Comparison of ENCODE assay signal across 8 cellular contexts in genomic region chr1:51616903-51617708, GRCh38. TPM values are rescaled to one million over a fixed set of nuclear protein-coding genes. Genes with fewer than 3 reads are reported as not detected.
DNase-seq lines count a peak whose midpoint lies in the region; ATAC-seq and TF ChIP-seq lines count a peak whose summit lies in the region.

Gene OSBPL9 (plus strand): TSS chr1:51617092. CDS start chr1:51617111, 19 bp downstream.

- H3K36me3 ChIP-seq in osteoblast (ENCODE audit: insufficient read depth, low read length) (no peaks in the 10 kb centered on the region), testis (ENCODE audit: low read depth, missing control alignments) (no peaks in the 10 kb centered on the region)

- peaks cover 42% of the 10 kb centered on the region for H3K4me1 Mint-ChIP-seq in activated naive CD4-positive, alpha-beta T cell treated with anti-CD3 and anti-CD28 coated beads, Interleukin-2, amount 50 U/mL, for 24 hours

- H2AFZ ChIP-seq in osteoblast (ENCODE audit: low read length): peak within 1 kb of the TSS; percentile 99

- ATAC-seq in HG02588 (IDR thresholded peaks at IDR 0.05; ENCODE audit: unreplicated experiment): peak; percentile 86
- ATAC-seq in SK-N-SH treated with all-trans-retinoic acid at 6 μM for 48 hours: peak; percentile 95

- DNase-seq in GM04504 (ENCODE audit: low read depth) (peak; percentile 85), NCI-H1092 treated with DMSO at 0.1 percent for 48 hours (lab: John Stamatoyannopoulos, UW) (peak; percentile 86), glomerular endothelial cell (ENCODE audit: extremely low read depth, low read depth, low spot score) (peak; percentile 73), osteoblast (ENCODE audit: insufficient read length, low spot score, missing footprints) (peak; percentile 96), testis (peak; percentile 96)

- H3K4me1 ChIP-seq in osteoblast (ENCODE audit: insufficient read depth, low read length): peaks cover 12% of the 10 kb centered on the region
- peaks cover 39% of the 10 kb centered on the region for H3K4me1 ChIP-seq in testis

- peak within 1 kb of the TSS; percentile 100 for H3K4me3 Mint-ChIP-seq in activated naive CD4-positive, alpha-beta T cell treated with anti-CD3 and anti-CD28 coated beads, Interleukin-2, amount 50 U/mL, for 24 hours

- intact Hi-C loops in testis (cut with DNase I; ENCODE audit: low total_unique reads): no loop called here

- peak within 1 kb of the TSS; percentile 95 for H3K4me2 ChIP-seq in osteoblast (ENCODE audit: insufficient read depth, low read length)

- no peak for TF ChIP-seq CTCF in osteoblast (IDR thresholded peaks at IDR 0.05; ENCODE audit: extremely low read depth, low read depth, low read length)
- TF ChIP-seq CTCF in testis (IDR thresholded peaks at IDR 0.05): no peak

- peak within 1 kb of the TSS; percentile 91 for H3K4me3 ChIP-seq in osteoblast (ENCODE audit: insufficient read depth, low read length)
- H3K4me3 ChIP-seq in testis: peak within 1 kb of the TSS; percentile 59 to 91

- H3K27me3 ChIP-seq in osteoblast (ENCODE audit: insufficient read depth, low read length) (no peaks in the 10 kb centered on the region), testis (no peaks in the 10 kb centered on the region)

- TF ChIP-seq POLR2A in testis (IDR thresholded peaks at IDR 0.05): no peak

- WGBS in testis, 2 donors: 1% methylated on average over 44 to 45 of the region's 45 CpGs

- no peaks in the 10 kb centered on the region for H3K27me3 Mint-ChIP-seq in activated naive CD4-positive, alpha-beta T cell treated with anti-CD3 and anti-CD28 coated beads, Interleukin-2, amount 50 U/mL, for 24 hours

- H3K9me3 ChIP-seq in osteoblast (ENCODE audit: low read depth, low read length): no peaks in the 10 kb centered on the region
- no peaks in the 10 kb centered on the region for H3K9me3 ChIP-seq in testis

- H4K20me1 ChIP-seq in osteoblast (ENCODE audit: insufficient read depth, low read length): peaks cover 6% of the 10 kb centered on the region

- H3K27ac Mint-ChIP-seq in activated naive CD4-positive, alpha-beta T cell treated with anti-CD3 and anti-CD28 coated beads, Interleukin-2, amount 50 U/mL, for 24 hours: peak within 1 kb of the TSS; percentile 98

- peaks cover 47% of the 10 kb centered on the region for H3K79me2 ChIP-seq in osteoblast (ENCODE audit: insufficient read depth, low read length)

- peaks cover 6% of the 10 kb centered on the region for H3K36me3 Mint-ChIP-seq in activated naive CD4-positive, alpha-beta T cell treated with anti-CD3 and anti-CD28 coated beads, Interleukin-2, amount 50 U/mL, for 24 hours

- peak within 1 kb of the TSS; percentile 87 for H3K27ac ChIP-seq in osteoblast (ENCODE audit: low read depth, low read length)
- peak within 1 kb of the TSS; percentile 86 to 96 for H3K27ac ChIP-seq in testis

- H3K9me3 Mint-ChIP-seq in activated naive CD4-positive, alpha-beta T cell treated with anti-CD3 and anti-CD28 coated beads, Interleukin-2, amount 50 U/mL, for 24 hours: no peaks in the 10 kb centered on the region

TF ChIP-seq in SK-N-SH treated with all-trans-retinoic acid at 6 μM for 48 hours, 23 proteins besides CTCF, POLR2A, EP300 and RAD21:
- TF ChIP-seq ZFP30 (CRISPR knock-in tag; IDR thresholded peaks at IDR 0.05) (no peak), TOX (CRISPR knock-in tag; IDR thresholded peaks at IDR 0.05; ENCODE audit: borderline replicate concordance) (no peak), ZFP3 (CRISPR knock-in tag; IDR thresholded peaks at IDR 0.05) (no peak), ZNF8 (CRISPR knock-in tag; IDR thresholded peaks at IDR 0.05) (no peak), GLIS3 (CRISPR knock-in tag; IDR thresholded peaks at IDR 0.05) (no peak), ZNF565 (CRISPR knock-in tag; conservative IDR thresholded peaks at IDR 0.05; ENCODE audit: low read depth) (peak; percentile 85), TCF4 (CRISPR knock-in tag; IDR thresholded peaks at IDR 0.05; ENCODE audit: borderline replicate concordance) (no peak), RARB (CRISPR knock-in tag; IDR thresholded peaks at IDR 0.05) (no peak), BACH2 (CRISPR knock-in tag; IDR thresholded peaks at IDR 0.05; ENCODE audit: borderline replicate concordance) (no peak)

RNA-seq across cellular contexts. Expression of gene OSBPL9, which starts in this region (rescaled TPM):
- total RNA-seq in glomerular endothelial cell (70.8 and 72.6 TPM in 2 replicates), osteoblast (87.9 and 96.4 TPM in 2 replicates), testis (100 to 1,000 TPM; 117 to 160 TPM)
- 59.3 TPM for polyA plus RNA-seq in testis (ENCODE audit: insufficient read depth, low read depth, low replicate concordance)

Comparison
In these comparisons a context has a peak if more than half of its experiments do, and no peak if none do; other contexts are left out.
1. Peak in every context shown above with its lines: DNase-seq, ATAC-seq, H3K4me3 ChIP-seq and H3K27ac ChIP-seq.